ENCODE assay signal across 2 cellular contexts in genomic region chr6:23306251-23306950, GRCh38.
TF ChIP-seq lines count a peak whose summit lies in the region.

No MANE protein-coding gene starts in this region.

TF ChIP-seq in IMR-90, 13 proteins besides CTCF, POLR2A, EP300 and RAD21:
- TF ChIP-seq MAFK (IDR thresholded peaks at IDR 0.05; ENCODE audit: low read depth, low read length) (peak; percentile 90), NFE2L2 (IDR thresholded peaks at IDR 0.05; ENCODE audit: low read depth, low read length) (no peak)
- TF ChIP-seq, protein P1, sequence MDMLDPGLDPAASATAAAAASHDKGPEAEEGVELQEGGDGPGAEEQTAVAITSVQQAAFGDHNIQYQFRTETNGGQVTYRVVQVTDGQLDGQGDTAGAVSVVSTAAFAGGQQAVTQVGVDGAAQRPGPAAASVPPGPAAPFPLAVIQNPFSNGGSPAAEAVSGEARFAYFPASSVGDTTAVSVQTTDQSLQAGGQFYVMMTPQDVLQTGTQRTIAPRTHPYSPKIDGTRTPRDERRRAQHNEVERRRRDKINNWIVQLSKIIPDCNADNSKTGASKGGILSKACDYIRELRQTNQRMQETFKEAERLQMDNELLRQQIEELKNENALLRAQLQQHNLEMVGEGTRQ (IDR thresholded peaks at IDR 0.05; ENCODE audit: low read depth, low read length): no peak

TF ChIP-seq in H1, 55 proteins besides CTCF, POLR2A, EP300 and RAD21:
- no peak for TF ChIP-seq SP2 (IDR thresholded peaks at IDR 0.05; ENCODE audit: low read length)
- no peak for TF ChIP-seq ASH2L (IDR thresholded peaks at IDR 0.05; ENCODE audit: low read length)
- no peak for TF ChIP-seq YY1 (IDR thresholded peaks at IDR 0.05; ENCODE audit: low read depth, low read length)
- peak; percentile 33; the same call in 1 of the 2 replicates for TF ChIP-seq MAFK (IDR thresholded peaks at IDR 0.05; ENCODE audit: low read depth, low read length)
